In the genomic region with DNA sequence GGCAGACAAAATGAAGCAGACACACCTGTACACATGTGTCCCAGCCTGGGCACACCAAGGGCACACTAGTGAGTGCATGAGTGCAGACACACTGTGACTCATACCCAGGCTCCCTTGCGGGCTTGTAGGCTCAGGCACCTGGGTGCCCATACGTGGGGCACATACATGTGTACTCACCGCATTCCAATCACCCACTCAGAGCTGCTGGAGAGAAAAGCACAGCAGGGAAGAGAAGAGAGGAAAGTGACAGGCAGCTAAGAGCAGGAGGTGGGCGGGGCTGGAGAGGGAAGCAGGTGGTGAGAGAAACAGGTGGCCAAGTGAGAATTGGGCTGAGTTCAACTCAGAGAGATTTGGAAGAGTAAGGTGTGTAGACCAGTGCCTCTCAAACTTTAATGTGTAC, we compare ENCODE assay signal across 19 cellular contexts. TPM values are rescaled to one million over a fixed set of nuclear protein-coding genes. Genes with fewer than 3 reads are reported as not detected.
A peak's percentile ranks its signal among the peaks of the same experiment; 100 is the strongest.
DNase-seq lines count a peak whose midpoint lies in the region; ATAC-seq and TF ChIP-seq lines count a peak whose summit lies in the region.
"Had no signal": no experiment of that assay in that cellular context is flagged by ENCODE, and none has a peak within 500 bp of the region (broad histone marks: within the 10 kb centered on the region; RNA-seq: fewer than 3 reads in every experiment).

No MANE protein-coding gene starts in this region.

- TF ChIP-seq CTCF in ascending aorta (IDR thresholded peaks at IDR 0.05): no peak

- H3K27me3 ChIP-seq in ascending aorta: no peaks in the 10 kb centered on the region

- peaks cover 0 to 2% of the 10 kb centered on the region in 2 donors for H3K4me1 ChIP-seq in ascending aorta
- H3K4me1 ChIP-seq: A549, HAP-1 had no signal

- no peak overlapping the region for H3K4me3 ChIP-seq in ascending aorta
- H3K4me3 ChIP-seq: A549, HAP-1, heart right ventricle had no signal

- intact Hi-C loops in left colon (cut with DNase I, micrococcal nuclease): loop anchor here in 1 of 2 donors (10.0 kb wide), 1 partner anchor 209 kb away; no protein-coding TSS in a partner anchor
- intact Hi-C loops in ascending aorta (cut with DNase I): no loop called here

- H3K36me3 Mint-ChIP-seq in T-helper 17 cell (ENCODE audit: low read depth): peaks cover 3% of the 10 kb centered on the region
- H3K36me3 Mint-ChIP-seq: activated naive CD8-positive, alpha-beta T cell; CD14-positive monocyte had no signal

- H3K27ac ChIP-seq in ascending aorta: no peak overlapping the region
- H3K27ac ChIP-seq: A549, brain microvascular endothelial cell, heart right ventricle had no signal

- H3K4me3 Mint-ChIP-seq in T-helper 17 cell: no peak overlapping the region
- H3K4me3 Mint-ChIP-seq: activated CD4-positive, alpha-beta T cell treated with anti-CD3 and anti-CD28 coated beads, Interleukin-2, amount 10 ng/mL, durations not matched to agents 7 days and 5 days; activated naive CD8-positive, alpha-beta T cell; activated T-cell treated with anti-CD3 and anti-CD28 coated beads, Interleukin-2, amount 50 U/mL, for 24 hours; CD14-positive monocyte had no signal

- DNase-seq in NCI-H146 (lab: John Stamatoyannopoulos, UW) (peak; percentile 3), NCI-H146 treated with DMSO at 0.1 percent for 48 hours (lab: John Stamatoyannopoulos, UW; ENCODE audit: unreplicated experiment) (no peak), NCI-H2107 (lab: John Stamatoyannopoulos, UW) (peak; percentile 92), T-helper 17 cell (no peak), putamen (ENCODE audit: low spot score) (peak; percentile 7), left colon (no peak), ascending aorta (ENCODE audit: low spot score in 2 of 2) (no peak)
- DNase-seq: activated CD4-positive, alpha-beta T cell treated with anti-CD3 and anti-CD28 coated beads, Interleukin-2, amount 10 ng/mL, durations not matched to agents 7 days and 5 days; activated T-cell treated with anti-CD3 and anti-CD28 coated beads, Interleukin-2, amount 50 U/mL, for 24 hours; brain microvascular endothelial cell; heart right ventricle; SHP77 treated with DMSO at 0.1 percent for 48 hours; stimulated activated CD4-positive, alpha-beta T cell treated with anti-CD3 and anti-CD28 coated beads, Interleukin-12 subunit alpha, Interleukin-12 subunit beta, amount 100 ng/mL, for 4 hours; stimulated activated naive CD4-positive, alpha-beta T cell treated with Interleukin-2 at 50 U/mL for 16 hours had no signal

- no peaks in the 10 kb centered on the region for H3K36me3 ChIP-seq in ascending aorta
- H3K36me3 ChIP-seq: brain microvascular endothelial cell, HAP-1, heart right ventricle had no signal

- H3K4me1 Mint-ChIP-seq in T-helper 17 cell: peaks cover 19% of the 10 kb centered on the region

- H3K9me3 ChIP-seq in T-helper 17 cell (ENCODE audit: control insufficient read depth, low read length, poor library complexity, severe bottlenecking) (no peaks in the 10 kb centered on the region), ascending aorta (no peaks in the 10 kb centered on the region)
- H3K9me3 ChIP-seq: A549, HAP-1, heart right ventricle had no signal

- ATAC-seq in T-helper 17 cell: no peak
- ATAC-seq in left colon: no peak
- no peak for ATAC-seq in GM21423 (IDR thresholded peaks at IDR 0.05; ENCODE audit: unreplicated experiment)
- ATAC-seq: A549, heart right ventricle had no signal

- peaks cover 60% of the 10 kb centered on the region for H3K27me3 Mint-ChIP-seq in T-helper 17 cell

- peak overlapping the region; percentile 67 for H3K27ac Mint-ChIP-seq in T-helper 17 cell
- H3K27ac Mint-ChIP-seq: activated CD4-positive, alpha-beta T cell treated with anti-CD3 and anti-CD28 coated beads, Interleukin-2, amount 10 ng/mL, durations not matched to agents 7 days and 5 days; activated naive CD8-positive, alpha-beta T cell; activated T-cell treated with anti-CD3 and anti-CD28 coated beads, Interleukin-2, amount 50 U/mL, for 24 hours; CD14-positive monocyte had no signal

RNA-seq across cellular contexts. Expression of a gene that starts 54.0 kb away (rescaled TPM):
- total RNA-seq in T-helper 17 cell: not detected
- total RNA-seq in left colon: not detected
- not detected for total RNA-seq in ascending aorta
- total RNA-seq: activated CD4-positive, alpha-beta T cell treated with anti-CD3 and anti-CD28 coated beads, Interleukin-2, amount 10 ng/mL, durations not matched to agents 7 days and 5 days had no signal

Comparison
In these comparisons a context has a peak if more than half of its experiments do, and no peak if none do; other contexts are left out.
1. DNase-seq: peak in NCI-H146 (single experiment), NCI-H2107 (single experiment) and putamen (single experiment); none in NCI-H146 treated with DMSO at 0.1 percent for 48 hours (single experiment), T-helper 17 cell (0 of 3), left colon (0 of 2) and ascending aorta (0 of 2).